35 cellular contexts compared by ENCODE assay signal in genomic region chr15:89515477-89515876, GRCh38. TPM values are rescaled to one million over a fixed set of nuclear protein-coding genes. Genes with fewer than 3 reads are reported as not detected.
"Had no signal": no experiment of that assay in that cellular context is flagged by ENCODE, and none has a peak within 500 bp of the region (broad histone marks: within the 10 kb centered on the region; RNA-seq: fewer than 3 reads in every experiment).

No MANE protein-coding gene starts in this region.

- H3K4me1 Mint-ChIP-seq: memory B cell; naive thymus-derived CD4-positive, alpha-beta T cell; stimulated activated memory B cell treated with anti-CD40 and anti-IgM and Interleukin-4, amounts not matched to agents 10 μg/mL and 1 μg/mL and 100 μg/mL, for 72 hours; stimulated activated naive CD8-positive, alpha-beta T cell treated with anti-CD3 and anti-CD28 coated beads, Interleukin-15, amount 100 ng/mL, for 72 hours had no signal

- H3K79me2 ChIP-seq: parathyroid adenoma had no signal

- H3K36me3 Mint-ChIP-seq: activated naive CD4-positive, alpha-beta T cell treated with anti-CD3 and anti-CD28 coated beads, Interleukin-2, amount 50 U/mL, for 72 hours; memory B cell; naive thymus-derived CD4-positive, alpha-beta T cell; stimulated activated memory B cell treated with anti-CD40 and anti-IgM and Interleukin-4, amounts not matched to agents 10 μg/mL and 1 μg/mL and 100 μg/mL, for 72 hours; type B pancreatic cell had no signal

- ATAC-seq: activated CD4-positive, CD25-positive, alpha-beta regulatory T cell treated with anti-CD3 and anti-CD28 coated beads, Interleukin-2, amount 50 U/mL, for 24 hours; activated naive CD4-positive, alpha-beta T cell treated with anti-CD3 and anti-CD28 coated beads, Interleukin-2, amount 50 U/mL, for 72 hours; activated T-cell treated with anti-CD3 and anti-CD28 coated beads, Interleukin-2, amount 50 U/mL, for 4 hours; left colon; naive thymus-derived CD4-positive, alpha-beta T cell; stimulated activated memory B cell treated with anti-CD40 and anti-IgM and Interleukin-4, amounts not matched to agents 10 μg/mL and 1 μg/mL and 100 μg/mL, for 72 hours; stimulated activated naive CD8-positive, alpha-beta T cell treated with anti-CD3 and anti-CD28 coated beads, Interleukin-15, amount 100 ng/mL, for 72 hours had no signal

- H3K4me2 ChIP-seq: smooth muscle cell had no signal

- H3K36me3 ChIP-seq: right atrium auricular region, uterus had no signal

- H3K9me3 Mint-ChIP-seq: activated naive CD4-positive, alpha-beta T cell treated with anti-CD3 and anti-CD28 coated beads, Interleukin-2, amount 50 U/mL, for 72 hours; activated T-cell treated with anti-CD3 and anti-CD28 coated beads, Interleukin-2, amount 50 U/mL, for 4 hours; activated T-helper 2 cell treated with anti-CD3 and anti-CD28 coated beads, Interferon-gamma antibody, Interleukin-2, Interleukin-4, amounts not matched to agents 10 μg/mL and 5 μg/mL and 100 μg/mL, durations not matched to agents 14 hours and 24 hours and 36 hours; memory B cell; stimulated activated memory B cell treated with anti-CD40 and anti-IgM and Interleukin-4, amounts not matched to agents 10 μg/mL and 1 μg/mL and 100 μg/mL, for 72 hours; stimulated activated naive CD8-positive, alpha-beta T cell treated with anti-CD3 and anti-CD28 coated beads, Interleukin-15, amount 100 ng/mL, for 72 hours; T-helper 1 cell treated with Interleukin-12 subunit alpha and Interleukin-12 subunit beta and Interleukin-4 antibody, amounts not matched to agents 30 μg/mL and 1 μg/mL, for 36 hours had no signal

- H3K27me3 ChIP-seq: right atrium auricular region, uterus had no signal

- H3K4me3 Mint-ChIP-seq: activated T-cell treated with anti-CD3 and anti-CD28 coated beads, Interleukin-2, amount 50 U/mL, for 4 hours; memory B cell; naive thymus-derived CD4-positive, alpha-beta T cell; stimulated activated memory B cell treated with anti-CD40 and anti-IgM and Interleukin-4, amounts not matched to agents 10 μg/mL and 1 μg/mL and 100 μg/mL, for 72 hours; stimulated activated naive CD8-positive, alpha-beta T cell treated with anti-CD3 and anti-CD28 coated beads, Interleukin-15, amount 100 ng/mL, for 72 hours; T-helper 1 cell treated with Interleukin-12 subunit alpha and Interleukin-12 subunit beta and Interleukin-4 antibody, amounts not matched to agents 30 μg/mL and 1 μg/mL, for 36 hours; type B pancreatic cell had no signal

- H3K27ac ChIP-seq: parathyroid adenoma, right atrium auricular region, uterus, VCaP had no signal

- H3K4me3 ChIP-seq: right atrium auricular region, smooth muscle cell, uterus had no signal

- H2AFZ ChIP-seq: parathyroid adenoma had no signal

- H3K27ac Mint-ChIP-seq: activated T-helper 2 cell treated with anti-CD3 and anti-CD28 coated beads, Interferon-gamma antibody, Interleukin-2, Interleukin-4, amounts not matched to agents 10 μg/mL and 5 μg/mL and 100 μg/mL, durations not matched to agents 14 hours and 24 hours and 36 hours; memory B cell; naive thymus-derived CD4-positive, alpha-beta T cell; stimulated activated memory B cell treated with anti-CD40 and anti-IgM and Interleukin-4, amounts not matched to agents 10 μg/mL and 1 μg/mL and 100 μg/mL, for 72 hours; stimulated activated naive CD8-positive, alpha-beta T cell treated with anti-CD3 and anti-CD28 coated beads, Interleukin-15, amount 100 ng/mL, for 72 hours; T-helper 1 cell treated with Interleukin-12 subunit alpha and Interleukin-12 subunit beta and Interleukin-4 antibody, amounts not matched to agents 30 μg/mL and 1 μg/mL, for 36 hours had no signal

- DNase-seq: activated CD4-positive, alpha-beta T cell treated with anti-CD3 and anti-CD28 coated beads for 48 hours; activated CD4-positive, alpha-beta T cell treated with anti-CD3 and anti-CD28 coated beads, Interleukin-2, amount 50 U/mL, for 48 hours; activated T-cell treated with anti-CD3 and anti-CD28 coated beads, Interleukin-2, amount 50 U/mL, for 4 hours; anterior cingulate cortex; dermis blood vessel endothelial cell; effector CD4-positive, alpha-beta T cell; hippocampal formation; kidney; left colon; midbrain; naive thymus-derived CD4-positive, alpha-beta T cell; nucleus accumbens; stimulated activated CD4-positive, alpha-beta T cell treated with anti-CD3 and anti-CD28 coated beads, Interleukin-1b, Interleukin-23, amount 100 ng/mL, for 48 hours; stimulated activated CD4-positive, alpha-beta T cell treated with anti-CD3 and anti-CD28 coated beads, Interleukin-4, amount 100 ng/mL, for 4 hours; stimulated activated CD8-positive, alpha-beta memory T cell treated with anti-CD3 and anti-CD28 coated beads, Interleukin-4, amount 100 ng/mL, for 48 hours; stimulated activated naive CD8-positive, alpha-beta T cell treated with anti-CD3 and anti-CD28 coated beads, Interleukin-15, amount 100 ng/mL, for 72 hours; substantia nigra; T-helper 9 cell; uterus had no signal

- FAIRE-seq: colon, kidney, TTC549 had no signal

- H3K9me3 ChIP-seq: right atrium auricular region, uterus had no signal

- H3K9ac ChIP-seq: parathyroid adenoma had no signal

- H3K4me1 ChIP-seq: parathyroid adenoma, right atrium auricular region, uterus had no signal

RNA-seq across cellular contexts. Expression of gene RHCG, which starts 19.1 kb away (rescaled TPM):
- total RNA-seq: activated naive CD4-positive, alpha-beta T cell treated with anti-CD3 and anti-CD28 coated beads, Interleukin-2, amount 50 U/mL, for 72 hours; activated T-cell treated with anti-CD3 and anti-CD28 coated beads, Interleukin-2, amount 50 U/mL, for 4 hours; activated T-helper 2 cell treated with anti-CD3 and anti-CD28 coated beads, Interferon-gamma antibody, Interleukin-2, Interleukin-4, amounts not matched to agents 10 μg/mL and 5 μg/mL and 100 μg/mL, durations not matched to agents 14 hours and 24 hours and 36 hours; dermis blood vessel endothelial cell; fibroblast of villous mesenchyme; naive thymus-derived CD4-positive, alpha-beta T cell; pulmonary artery endothelial cell had no signal
- polyA plus RNA-seq: fibroblast of lung; naive thymus-derived CD4-positive, alpha-beta T cell had no signal

RNA-seq across cellular contexts. Expression of gene TICRR, which starts 59.8 kb away (rescaled TPM):
- total RNA-seq: right atrium auricular region had no signal
